ENCODE assay signal across 8 cellular contexts in genomic region chr17:7845359-7846062, GRCh38. TPM values are rescaled to one million over a fixed set of nuclear protein-coding genes. Genes with fewer than 3 reads are reported as not detected.
DNase-seq lines count a peak whose midpoint lies in the region; ATAC-seq, FAIRE-seq and TF ChIP-seq lines count a peak whose summit lies in the region.

No MANE protein-coding gene starts in this region.

- no peaks in the 10 kb centered on the region for H3K9me3 Mint-ChIP-seq in activated naive CD4-positive, alpha-beta T cell treated with anti-CD3 and anti-CD28 coated beads for 36 hours
- H3K9me3 Mint-ChIP-seq in type B pancreatic cell = no peaks in the 10 kb centered on the region

- H3K4me1 ChIP-seq in K562 (replicated peaks in 1 of 2; ENCODE audit: control insufficient read depth in 2 of 2, insufficient read depth in 2 of 2, low read length in 2 of 2) (peaks cover 8 to 45% of the 10 kb centered on the region in 2 experiments; a peak in 4 of 5 replicates), lower lobe of right lung (peaks cover 22% of the 10 kb centered on the region)

- POLR2A ChIA-PET in K562 (lab: Yijun Ruan, JAX) = interaction anchor here (0.6 to 1.7 kb wide), 4 partner anchors 9 to 102 kb away, joined by 4 to 14 read pairs (median 6); partner anchors contain the start of genes CYB5D1 and NAA38

- H3K27ac Mint-ChIP-seq in activated naive CD4-positive, alpha-beta T cell treated with anti-CD3 and anti-CD28 coated beads for 36 hours = peak overlapping the region; percentile 99
- peak overlapping the region; percentile 98 for H3K27ac Mint-ChIP-seq in type B pancreatic cell

- H3K9me3 ChIP-seq in K562 (replicated peaks; ENCODE audit: control insufficient read depth, insufficient read depth, low read depth, low read length) (no peaks in the 10 kb centered on the region), lower lobe of right lung (no peaks in the 10 kb centered on the region)

- H3K36me3 Mint-ChIP-seq in activated naive CD4-positive, alpha-beta T cell treated with anti-CD3 and anti-CD28 coated beads for 36 hours (ENCODE audit: low read depth) = peaks cover 19% of the 10 kb centered on the region
- H3K36me3 Mint-ChIP-seq in type B pancreatic cell = peaks cover 8% of the 10 kb centered on the region

- no peak for TF ChIP-seq RAD21 in K562 (CRISPR knock-in tag; conservative IDR thresholded peaks at IDR 0.05 in 1 of 2, IDR thresholded peaks at IDR 0.05 in 1 of 2)

- TF ChIP-seq CTCF in K562 (IDR thresholded peaks at IDR 0.05 in 2 of 3, conservative IDR thresholded peaks at IDR 0.05 in 1 of 3; ENCODE audit: insufficient read depth in 2 of 3, low read depth in 1 of 3, low read length in 3 of 3) = no peak
- no peak for TF ChIP-seq CTCF in lower lobe of right lung (IDR thresholded peaks at IDR 0.05)
- TF ChIP-seq CTCF in type B pancreatic cell (conservative IDR thresholded peaks at IDR 0.05) = no peak
- no peak for TF ChIP-seq CTCF in GM20000 (IDR thresholded peaks at IDR 0.05; ENCODE audit: extremely low read depth, missing control alignments)

- peak overlapping the region; percentile 90 to 97 for H3K9ac ChIP-seq in K562 (ENCODE audit: insufficient read depth in 1 of 2, low read depth in 2 of 2, low read length in 2 of 2)

- peaks cover 46% of the 10 kb centered on the region for H3K79me2 ChIP-seq in K562 (ENCODE audit: control insufficient read depth, insufficient read depth, low read length)

- peak overlapping the region; percentile 89 for H3K4me3 Mint-ChIP-seq in activated naive CD4-positive, alpha-beta T cell treated with anti-CD3 and anti-CD28 coated beads for 36 hours
- peak overlapping the region; percentile 98 for H3K4me3 Mint-ChIP-seq in type B pancreatic cell

- H3K27me3 ChIP-seq in K562 (ENCODE audit: control insufficient read depth in 2 of 2, insufficient read depth in 2 of 2, low read length in 2 of 2) (no peaks in the 10 kb centered on the region), lower lobe of right lung (ENCODE audit: low read depth) (no peaks in the 10 kb centered on the region)

- BruUV-seq in K562 (replicated peaks; lab: Mats Ljungman, UMichigan) = no TSS peak

- no peak overlapping the region for H2AFZ ChIP-seq in K562 (ENCODE audit: low read depth, low read length)

- TF ChIP-seq POLR2A in K562 (conservative IDR thresholded peaks at IDR 0.05) = no peak

- in situ Hi-C loops in K562 (cut with MboI) = no loop called here

- no peaks in the 10 kb centered on the region for H3K27me3 Mint-ChIP-seq in activated naive CD4-positive, alpha-beta T cell treated with anti-CD3 and anti-CD28 coated beads for 36 hours (ENCODE audit: low read depth)
- no peaks in the 10 kb centered on the region for H3K27me3 Mint-ChIP-seq in type B pancreatic cell

- FAIRE-seq in K562 (lab: Jason Lieb, UNC) = no peak

- no peak for DNase-seq in activated naive CD4-positive, alpha-beta T cell treated with anti-CD3 and anti-CD28 coated beads for 36 hours
- no peak for DNase-seq in activated naive CD4-positive, alpha-beta T cell (lab: John Stamatoyannopoulos, UW)
- no peak for DNase-seq in K562 (ENCODE audit: extremely low read depth in 1 of 4, low spot score in 3 of 4)
- peak; percentile 44 for DNase-seq in lower lobe of right lung
- no peak for DNase-seq in type B pancreatic cell (ENCODE audit: extremely low spot score, unreplicated experiment)
- no peak for DNase-seq in NCI-H510A treated with DMSO at 0.1 percent for 48 hours (lab: John Stamatoyannopoulos, UW)
- no peak for DNase-seq in GM20000 (ENCODE audit: low spot score)

- intact Hi-C loops in activated naive CD4-positive, alpha-beta T cell treated with anti-CD3 and anti-CD28 coated beads for 36 hours (cut with micrococcal nuclease) = loop anchor here (10.0 kb wide), 1 partner anchor 511 kb away; the partner anchor contains the start of gene ACAP1
- intact Hi-C loops in K562 (cut with micrococcal nuclease) = no loop called here
- intact Hi-C loops in lower lobe of right lung (cut with DNase I) = no loop called here

- 75% methylated on average over 9 of the region's 15 CpGs for WGBS in K562 (ENCODE audit: insufficient coverage, low coverage, missing lambda C conversion rate)

- H3K4me2 ChIP-seq in K562 (ENCODE audit: insufficient read depth, low read length) = peak overlapping the region; percentile 92

- no peak for TF ChIP-seq EP300 in K562 (IDR thresholded peaks at IDR 0.05; ENCODE audit: low read length)

- H3K4me3 ChIP-seq in K562 (peak overlapping the region; percentile 76; the same call in 1 of the 2 replicates), lower lobe of right lung (peak overlapping the region; percentile 79)

- peaks cover 4% of the 10 kb centered on the region for H4K20me1 ChIP-seq in K562 (replicated peaks; ENCODE audit: control insufficient read depth, insufficient read depth, low read length)

- H3K27ac ChIP-seq in K562 (ENCODE audit: extremely low read depth, low read depth, low read length) (peak overlapping the region; percentile 99; the same call in 2 of the 3 replicates), lower lobe of right lung (peak overlapping the region; percentile 99)

- ATAC-seq in K562 (no peak), lower lobe of right lung (no peak), HG02870 (IDR thresholded peaks at IDR 0.05; ENCODE audit: unreplicated experiment) (no peak)

- CTCF ChIA-PET in activated naive CD4-positive, alpha-beta T cell treated with anti-CD3 and anti-CD28 coated beads for 36 hours (lab: Charles Lee) = interaction anchor here (0.9 to 2.4 kb wide), 9 partner anchors 10 to 145 kb away, joined by 3 to 20 read pairs (median 5); no protein-coding TSS in a partner anchor
- CTCF ChIA-PET in K562 (lab: Yijun Ruan, JAX; ENCODE audit: low intra/inter-chr PET ratio) = no interaction called here

- H3K4me1 Mint-ChIP-seq in activated naive CD4-positive, alpha-beta T cell treated with anti-CD3 and anti-CD28 coated beads for 36 hours (ENCODE audit: low read depth) = peaks cover 46% of the 10 kb centered on the region
- H3K4me1 Mint-ChIP-seq in type B pancreatic cell (ENCODE audit: unreplicated experiment) = peaks cover 10% of the 10 kb centered on the region

- H3K9me1 ChIP-seq in K562 (ENCODE audit: control insufficient read depth, insufficient read depth, low read length) = peaks cover 3% of the 10 kb centered on the region

- H3K36me3 ChIP-seq in K562 (ENCODE audit: control insufficient read depth, insufficient read depth, low read length) (peaks cover 50% of the 10 kb centered on the region; the same call in 2 of the 3 replicates), lower lobe of right lung (peaks cover 53% of the 10 kb centered on the region)

RNA-seq across cellular contexts. Expression of gene TMEM88, which starts 9.4 kb away (rescaled TPM):
- 1 to 10 TPM; 1.2 to 1.5 TPM for total RNA-seq in activated naive CD4-positive, alpha-beta T cell treated with anti-CD3 and anti-CD28 coated beads for 36 hours
- 4.3 and 8.8 TPM in 2 replicates for total RNA-seq in K562 (2011; cell fraction: chromatin; rRNA removed; ENCODE audit: low replicate concordance)
- total RNA-seq in K562 (2011; cell fraction: nucleolus; rRNA removed) = 3.3 and 4.3 TPM in 2 replicates
- total RNA-seq in K562 (2011; cell fraction: nucleoplasm; rRNA removed) = 2.1 and 4.4 TPM in 2 replicates
- 0.32 TPM in 1 of 2 replicates, not detected in the other for total RNA-seq in K562 (2014; rRNA removed)
- total RNA-seq in K562 (2014; rRNA removed; fragmentation: Illumina TruSeq; extraction: Trizol) = not detected in 2 replicates
- total RNA-seq in K562 (2015; rRNA removed; fragmentation: Illumina TruSeq; extraction: Trizol) = not detected in 2 replicates
- total RNA-seq in K562 (2021) = 1.0 and 1.4 TPM in 2 replicates
- polyA plus RNA-seq in K562 (2011; rRNA removed) = 0.12 and 0.13 TPM in 2 replicates
- 0.16 and 0.18 TPM in 2 replicates for polyA plus RNA-seq in K562 (2011; cell fraction: cytosol; rRNA removed)
- 1.1 and 2.4 TPM in 2 replicates for polyA plus RNA-seq in K562 (2011; cell fraction: nucleus; rRNA removed)
- 0.33 and 1.8 TPM in 2 replicates for polyA plus RNA-seq in K562 (2012)
- polyA plus RNA-seq in K562 (2014; fragmentation: Illumina TruSeq; extraction: Trizol) = 0.42 TPM in 2 replicates
- under 1 TPM in 1 of 2 experiments, not detected in 1; 0.10 TPM for polyA plus RNA-seq in K562 (2014; fragmentation: Nextera tagmentation; extraction: Ambion mirVana)
- 0.40 TPM in 1 of 2 replicates, not detected in the other for polyA plus RNA-seq in K562 (2014; rRNA removed)
- not detected in 2 replicates for polyA minus RNA-seq in K562 (2011; rRNA and poly(A)+ RNA removed)
- not detected in 2 replicates for polyA minus RNA-seq in K562 (2011; cell fraction: cytosol; rRNA and poly(A)+ RNA removed)
- polyA minus RNA-seq in K562 (2011; cell fraction: nucleus; rRNA and poly(A)+ RNA removed) = 0.27 and 0.78 TPM in 2 replicates
- 12.0 TPM for total RNA-seq in lower lobe of right lung
- total RNA-seq in type B pancreatic cell (ENCODE audit: low replicate concordance) = 4.5 and 10.2 TPM in 2 replicates

RNA-seq across cellular contexts. Expression of gene KDM6B, which starts 11.5 kb away (rescaled TPM):
- total RNA-seq in activated naive CD4-positive, alpha-beta T cell treated with anti-CD3 and anti-CD28 coated beads for 36 hours = 10 to 100 TPM; 22.7 to 24.1 TPM
- total RNA-seq in K562 (2011; cell fraction: chromatin; rRNA removed; ENCODE audit: low replicate concordance) = 35.9 and 42.7 TPM in 2 replicates
- total RNA-seq in K562 (2011; cell fraction: nucleolus; rRNA removed) = 14.5 and 17.1 TPM in 2 replicates
- 33.6 and 57.3 TPM in 2 replicates for total RNA-seq in K562 (2011; cell fraction: nucleoplasm; rRNA removed)
- 2.7 and 5.0 TPM in 2 replicates for total RNA-seq in K562 (2014; rRNA removed)
- 1.4 and 2.2 TPM in 2 replicates for total RNA-seq in K562 (2014; rRNA removed; fragmentation: Illumina TruSeq; extraction: Trizol)
- 0.47 and 0.98 TPM in 2 replicates for total RNA-seq in K562 (2015; rRNA removed; fragmentation: Illumina TruSeq; extraction: Trizol)
- 19.0 and 22.9 TPM in 2 replicates for total RNA-seq in K562 (2021)
- 0.32 and 0.99 TPM in 2 replicates for polyA plus RNA-seq in K562 (2011; rRNA removed)
- polyA plus RNA-seq in K562 (2011; cell fraction: cytosol; rRNA removed) = 0.32 and 0.33 TPM in 2 replicates
- 5.9 and 6.5 TPM in 2 replicates for polyA plus RNA-seq in K562 (2011; cell fraction: nucleus; rRNA removed)
- 4.8 and 14.4 TPM in 2 replicates for polyA plus RNA-seq in K562 (2012)
- 3.9 and 6.1 TPM in 2 replicates for polyA plus RNA-seq in K562 (2014; fragmentation: Illumina TruSeq; extraction: Trizol)
- polyA plus RNA-seq in K562 (2014; fragmentation: Nextera tagmentation; extraction: Ambion mirVana) = under 1 TPM; 0.01 to 0.06 TPM
- polyA plus RNA-seq in K562 (2014; rRNA removed) = 2.7 and 3.0 TPM in 2 replicates
- 1.7 and 5.4 TPM in 2 replicates for polyA minus RNA-seq in K562 (2011; rRNA and poly(A)+ RNA removed)
- polyA minus RNA-seq in K562 (2011; cell fraction: cytosol; rRNA and poly(A)+ RNA removed) = 4.2 and 4.6 TPM in 2 replicates
- 5.1 and 21.4 TPM in 2 replicates for polyA minus RNA-seq in K562 (2011; cell fraction: nucleus; rRNA and poly(A)+ RNA removed)
- 46.1 TPM for total RNA-seq in lower lobe of right lung
- total RNA-seq in type B pancreatic cell (ENCODE audit: low replicate concordance) = 69.1 and 85.1 TPM in 2 replicates

RNA-seq across cellular contexts. Expression of gene NAA38, which starts 11.8 kb away (rescaled TPM):
- total RNA-seq in activated naive CD4-positive, alpha-beta T cell treated with anti-CD3 and anti-CD28 coated beads for 36 hours = 10 to 100 TPM; 75.0 to 75.3 TPM
- 6.8 and 9.8 TPM in 2 replicates for total RNA-seq in K562 (2011; cell fraction: chromatin; rRNA removed; ENCODE audit: low replicate concordance)
- total RNA-seq in K562 (2011; cell fraction: nucleolus; rRNA removed) = 15.5 and 19.7 TPM in 2 replicates
- 10.8 and 15.5 TPM in 2 replicates for total RNA-seq in K562 (2011; cell fraction: nucleoplasm; rRNA removed)
- total RNA-seq in K562 (2014; rRNA removed) (99.8 TPM in 2 replicates), K562 (2014; rRNA removed; fragmentation: Illumina TruSeq; extraction: Trizol) (13.3 and 16.4 TPM in 2 replicates), K562 (2015; rRNA removed; fragmentation: Illumina TruSeq; extraction: Trizol) (52.6 and 57.3 TPM in 2 replicates), K562 (2021) (54.7 and 61.2 TPM in 2 replicates), lower lobe of right lung (61.5 TPM), type B pancreatic cell (ENCODE audit: low replicate concordance) (43.6 and 64.9 TPM in 2 replicates)
- polyA plus RNA-seq in K562 (2011; rRNA removed) (34.5 and 39.9 TPM in 2 replicates), K562 (2014; fragmentation: Illumina TruSeq; extraction: Trizol) (19.1 and 32.8 TPM in 2 replicates), K562 (2014; fragmentation: Nextera tagmentation; extraction: Ambion mirVana) (10 to 100 TPM; 70.4 to 90.4 TPM), K562 (2014; rRNA removed) (87.3 and 104 TPM in 2 replicates)
- polyA plus RNA-seq in K562 (2011; cell fraction: cytosol; rRNA removed) = 53.5 and 108 TPM in 2 replicates
- 33.4 and 45.6 TPM in 2 replicates for polyA plus RNA-seq in K562 (2011; cell fraction: nucleus; rRNA removed)
- polyA plus RNA-seq in K562 (2012) = 56.0 and 83.5 TPM in 2 replicates
- polyA minus RNA-seq in K562 (2011; rRNA and poly(A)+ RNA removed) = 4.0 and 5.2 TPM in 2 replicates
- polyA minus RNA-seq in K562 (2011; cell fraction: cytosol; rRNA and poly(A)+ RNA removed) = 26.4 and 63.1 TPM in 2 replicates
- 11.7 and 17.4 TPM in 2 replicates for polyA minus RNA-seq in K562 (2011; cell fraction: nucleus; rRNA and poly(A)+ RNA removed)

RNA-seq across cellular contexts. Expression of gene CYB5D1, which starts 12.3 kb away (rescaled TPM):
- total RNA-seq in activated naive CD4-positive, alpha-beta T cell treated with anti-CD3 and anti-CD28 coated beads for 36 hours = 1 to 10 TPM; 6.1 to 6.5 TPM
- total RNA-seq in K562 (2011; cell fraction: chromatin; rRNA removed; ENCODE audit: low replicate concordance) = 5.6 and 9.9 TPM in 2 replicates
- 6.5 and 8.8 TPM in 2 replicates for total RNA-seq in K562 (2011; cell fraction: nucleolus; rRNA removed)
- 5.0 and 6.4 TPM in 2 replicates for total RNA-seq in K562 (2011; cell fraction: nucleoplasm; rRNA removed)
- total RNA-seq in K562 (2014; rRNA removed) = 4.7 and 6.0 TPM in 2 replicates
- total RNA-seq in K562 (2014; rRNA removed; fragmentation: Illumina TruSeq; extraction: Trizol) = 5.7 and 5.8 TPM in 2 replicates
- total RNA-seq in K562 (2015; rRNA removed; fragmentation: Illumina TruSeq; extraction: Trizol) = 6.4 and 7.6 TPM in 2 replicates
- total RNA-seq in K562 (2021) = 6.9 and 7.8 TPM in 2 replicates
- polyA plus RNA-seq in K562 (2011; rRNA removed) = 4.2 and 7.2 TPM in 2 replicates
- polyA plus RNA-seq in K562 (2011; cell fraction: cytosol; rRNA removed) = 4.6 and 5.4 TPM in 2 replicates
- 7.7 and 13.1 TPM in 2 replicates for polyA plus RNA-seq in K562 (2011; cell fraction: nucleus; rRNA removed)
- polyA plus RNA-seq in K562 (2012) = 2.8 and 5.2 TPM in 2 replicates
- 7.3 and 7.9 TPM in 2 replicates for polyA plus RNA-seq in K562 (2014; fragmentation: Illumina TruSeq; extraction: Trizol)
- polyA plus RNA-seq in K562 (2014; fragmentation: Nextera tagmentation; extraction: Ambion mirVana) = 1 to 10 TPM; 2.4 to 5.7 TPM
- polyA plus RNA-seq in K562 (2014; rRNA removed) = 4.8 and 7.5 TPM in 2 replicates
- polyA minus RNA-seq in K562 (2011; rRNA and poly(A)+ RNA removed) = 2.1 and 5.2 TPM in 2 replicates
- polyA minus RNA-seq in K562 (2011; cell fraction: cytosol; rRNA and poly(A)+ RNA removed) = 1.9 and 2.5 TPM in 2 replicates
- 5.5 and 8.3 TPM in 2 replicates for polyA minus RNA-seq in K562 (2011; cell fraction: nucleus; rRNA and poly(A)+ RNA removed)
- total RNA-seq in lower lobe of right lung = 12.6 TPM
- 16.6 and 17.9 TPM in 2 replicates for total RNA-seq in type B pancreatic cell (ENCODE audit: low replicate concordance)

RNA-seq across cellular contexts. Expression of gene CHD3, which starts 43.1 kb away (rescaled TPM):
- total RNA-seq in activated naive CD4-positive, alpha-beta T cell treated with anti-CD3 and anti-CD28 coated beads for 36 hours = 100 to 1,000 TPM; 180 to 185 TPM
- 101 and 117 TPM in 2 replicates for total RNA-seq in K562 (2011; cell fraction: chromatin; rRNA removed; ENCODE audit: low replicate concordance)
- 47.2 and 48.0 TPM in 2 replicates for total RNA-seq in K562 (2011; cell fraction: nucleolus; rRNA removed)
- total RNA-seq in K562 (2011; cell fraction: nucleoplasm; rRNA removed) = 69.7 and 83.1 TPM in 2 replicates
- total RNA-seq in K562 (2014; rRNA removed) (34.8 and 36.7 TPM in 2 replicates), K562 (2014; rRNA removed; fragmentation: Illumina TruSeq; extraction: Trizol) (14.6 and 15.2 TPM in 2 replicates), K562 (2015; rRNA removed; fragmentation: Illumina TruSeq; extraction: Trizol) (19.8 and 21.2 TPM in 2 replicates), K562 (2021) (30.6 and 38.2 TPM in 2 replicates), lower lobe of right lung (77.9 TPM), type B pancreatic cell (ENCODE audit: low replicate concordance) (170 and 172 TPM in 2 replicates)
- polyA plus RNA-seq in K562 (2011; rRNA removed) (12.2 and 15.7 TPM in 2 replicates), K562 (2014; fragmentation: Illumina TruSeq; extraction: Trizol) (24.7 and 24.8 TPM in 2 replicates), K562 (2014; fragmentation: Nextera tagmentation; extraction: Ambion mirVana) (under 1 TPM; 0.39 to 0.63 TPM), K562 (2014; rRNA removed) (27.8 and 33.9 TPM in 2 replicates)
- polyA plus RNA-seq in K562 (2011; cell fraction: cytosol; rRNA removed) = 16.1 and 25.2 TPM in 2 replicates
- polyA plus RNA-seq in K562 (2011; cell fraction: nucleus; rRNA removed) = 70.0 and 86.2 TPM in 2 replicates
- polyA plus RNA-seq in K562 (2012) = 29.2 and 37.9 TPM in 2 replicates
- 23.8 TPM in 2 replicates for polyA minus RNA-seq in K562 (2011; rRNA and poly(A)+ RNA removed)
- polyA minus RNA-seq in K562 (2011; cell fraction: cytosol; rRNA and poly(A)+ RNA removed) = 17.8 and 29.3 TPM in 2 replicates
- 24.1 and 28.0 TPM in 2 replicates for polyA minus RNA-seq in K562 (2011; cell fraction: nucleus; rRNA and poly(A)+ RNA removed)
